Comparison of ENCODE assay signal across 8 cellular contexts in genomic region chr9:120877276-120878034, GRCh38. TPM values are rescaled to one million over a fixed set of nuclear protein-coding genes. Genes with fewer than 3 reads are reported as not detected.
A peak's percentile ranks its signal among the peaks of the same experiment; 100 is the strongest.
DNase-seq lines count a peak whose midpoint lies in the region; ATAC-seq and TF ChIP-seq lines count a peak whose summit lies in the region.

No MANE protein-coding gene starts in this region.

- peak overlapping the region; percentile 12 for H3K18ac ChIP-seq in trophoblast cell (ENCODE audit: low read length)

- no peak overlapping the region for H3K9ac ChIP-seq in trophoblast cell (ENCODE audit: low read length)

- H3K79me1 ChIP-seq in trophoblast cell (ENCODE audit: low read length): peaks cover 2% of the 10 kb centered on the region

- no peak for TF ChIP-seq CTCF in GM23338 (conservative IDR thresholded peaks at IDR 0.05; ENCODE audit: low read depth in 2 of 2)
- TF ChIP-seq CTCF in LNCaP clone FGC (IDR thresholded peaks at IDR 0.05; ENCODE audit: control insufficient read depth, extremely low read depth, insufficient read depth): peak; percentile 4; the same call in 1 of the 2 replicates
- peak in 3 of 9 donors; percentile 18 to 40 (median 23) for TF ChIP-seq CTCF in heart right ventricle (IDR thresholded peaks at IDR 0.05)

- peaks cover 53% of the 10 kb centered on the region for H3K4me1 Mint-ChIP-seq in GM23338
- H3K4me1 Mint-ChIP-seq in activated naive CD8-positive, alpha-beta T cell treated with anti-CD3 and anti-CD28 coated beads, Interleukin-2, amount 50 U/mL, for 24 hours: peaks cover 84% of the 10 kb centered on the region

- no peaks in the 10 kb centered on the region for H3K9me2 ChIP-seq in GM23338 (ENCODE audit: insufficient read depth)

- peak overlapping the region; percentile 88 for H3K4me2 ChIP-seq in GM23338
- peak overlapping the region; percentile 46 for H3K4me2 ChIP-seq in trophoblast cell (ENCODE audit: low read length)

- H3K36me3 Mint-ChIP-seq in GM23338 (ENCODE audit: low read depth): peaks cover 26% of the 10 kb centered on the region
- peaks cover 42% of the 10 kb centered on the region for H3K36me3 Mint-ChIP-seq in activated naive CD8-positive, alpha-beta T cell treated with anti-CD3 and anti-CD28 coated beads, Interleukin-2, amount 50 U/mL, for 24 hours (ENCODE audit: low read depth)

- H2BK120ac ChIP-seq in trophoblast cell (ENCODE audit: insufficient read depth, low read length, poor library complexity): no peak overlapping the region

- H3K36me3 ChIP-seq in GM23338 (ENCODE audit: insufficient read depth) (no peaks in the 10 kb centered on the region; the same call in 1 of the 2 replicates), SJSA1 (peaks cover 42% of the 10 kb centered on the region), heart right ventricle (peaks cover 0 to 22% (median 0%) of the 10 kb centered on the region in 9 donors), trophoblast cell (ENCODE audit: control insufficient read depth in 1 of 2, insufficient read depth in 2 of 2, low read length in 2 of 2) (peaks cover 3 to 8% of the 10 kb centered on the region in 2 experiments)

- peaks cover 43% of the 10 kb centered on the region for H3K4me1 ChIP-seq in GM23338 (ENCODE audit: insufficient read depth)
- H3K4me1 ChIP-seq in SJSA1 (replicated peaks): peaks cover 34% of the 10 kb centered on the region
- H3K4me1 ChIP-seq in heart right ventricle: peaks cover 0 to 21% (median 9%) of the 10 kb centered on the region in 9 donors
- peaks cover 3% of the 10 kb centered on the region in 2 experiments for H3K4me1 ChIP-seq in trophoblast cell (ENCODE audit: control insufficient read depth in 1 of 2, insufficient read depth in 2 of 2, low read length in 2 of 2)

- H3K27ac ChIP-seq in GM23338 (ENCODE audit: low read depth) (no peak overlapping the region), SJSA1 (peak overlapping the region; percentile 75), heart right ventricle (peak overlapping the region; percentile 76 to 96 (median 92)), trophoblast cell (ENCODE audit: low read depth, low read length) (no peak overlapping the region)

- H3K14ac ChIP-seq in trophoblast cell (ENCODE audit: low read length): no peak overlapping the region

- H3K27me3 ChIP-seq in GM23338 (ENCODE audit: insufficient read depth) (peaks cover 8% of the 10 kb centered on the region), SJSA1 (replicated peaks) (no peaks in the 10 kb centered on the region), heart right ventricle (no peaks in the 10 kb centered on the region), trophoblast cell (ENCODE audit: insufficient read depth, low read length) (peaks cover 7% of the 10 kb centered on the region)

- no peak overlapping the region for H4K12ac ChIP-seq in trophoblast cell (ENCODE audit: low read depth, low read length)

- peak overlapping the region; percentile 37; the same call in 1 of the 2 replicates for H3K27ac Mint-ChIP-seq in GM23338
- H3K27ac Mint-ChIP-seq in activated naive CD8-positive, alpha-beta T cell treated with anti-CD3 and anti-CD28 coated beads, Interleukin-2, amount 50 U/mL, for 24 hours: peak overlapping the region; percentile 97

- peak overlapping the region; percentile 75 for H3K4me3 Mint-ChIP-seq in GM23338
- peak overlapping the region; percentile 91 for H3K4me3 Mint-ChIP-seq in activated naive CD8-positive, alpha-beta T cell treated with anti-CD3 and anti-CD28 coated beads, Interleukin-2, amount 50 U/mL, for 24 hours

- no peak overlapping the region for H2AK5ac ChIP-seq in trophoblast cell (ENCODE audit: low read length)

- no peak overlapping the region for H2BK12ac ChIP-seq in trophoblast cell (ENCODE audit: low read length)

- peaks cover 27% of the 10 kb centered on the region for H3F3A ChIP-seq in GM23338 (replicated peaks; ENCODE audit: low read depth)

- H2BK5ac ChIP-seq in trophoblast cell (ENCODE audit: low read depth, low read length, poor library complexity): no peak overlapping the region

- peak overlapping the region; percentile 0 for H4K8ac ChIP-seq in trophoblast cell (ENCODE audit: low read depth, low read length)

- H3K4me3 ChIP-seq in GM23338 (peak overlapping the region; percentile 70), LNCaP clone FGC (ENCODE audit: low read depth, low read length) (peak overlapping the region; percentile 46), SJSA1 (peak overlapping the region; percentile 50), heart right ventricle (peak overlapping the region; percentile 41 to 86 (median 74)), trophoblast cell (ENCODE audit: low read depth, low read length) (peak overlapping the region; percentile 40)

- DNase-seq in ELR (ENCODE audit: low read depth) (peak; percentile 87), GM23338 (ENCODE audit: low spot score) (peak; percentile 73), LNCaP clone FGC (ENCODE audit: low read depth) (no peak), SJSA1 (ENCODE audit: low read depth in 1 of 2, low spot score in 2 of 2) (peak; percentile 54 to 78), heart right ventricle (peak; percentile 59 to 68), trophoblast cell (peak in 1 of 2 donors; percentile 31), dedifferentiated amniotic fluid mesenchymal stem cell (ENCODE audit: extremely low spot score) (no peak)
- peak; percentile 83 for DNase-seq in activated naive CD8-positive, alpha-beta T cell treated with anti-CD3 and anti-CD28 coated beads, Interleukin-2, amount 50 U/mL, for 24 hours

- H3K9me3 ChIP-seq in SJSA1 (replicated peaks) (no peaks in the 10 kb centered on the region), heart right ventricle (no peaks in the 10 kb centered on the region), trophoblast cell (ENCODE audit: insufficient read depth, low read depth, low read length) (peaks cover 6% of the 10 kb centered on the region)

- ATAC-seq in GM23338 (peak; percentile 3; the same call in 1 of the 3 replicates), heart right ventricle (peak; percentile 7 to 65 (median 58))
- ATAC-seq in activated naive CD8-positive, alpha-beta T cell treated with anti-CD3 and anti-CD28 coated beads, Interleukin-2, amount 50 U/mL, for 24 hours: peak; percentile 26

- H3K9me3 Mint-ChIP-seq in GM23338: no peaks in the 10 kb centered on the region
- no peaks in the 10 kb centered on the region for H3K9me3 Mint-ChIP-seq in activated naive CD8-positive, alpha-beta T cell treated with anti-CD3 and anti-CD28 coated beads, Interleukin-2, amount 50 U/mL, for 24 hours

- peak overlapping the region; percentile 99; the same call in 1 of the 2 replicates for H2AFZ ChIP-seq in GM23338
- H2AFZ ChIP-seq in trophoblast cell (ENCODE audit: insufficient read depth, low read length, poor library complexity): no peak overlapping the region

- no peaks in the 10 kb centered on the region for H4K20me1 ChIP-seq in GM23338 (replicated peaks; ENCODE audit: insufficient read depth)

- no peak overlapping the region for H3K23ac ChIP-seq in trophoblast cell (ENCODE audit: low read length)

- no peak overlapping the region for H3K4ac ChIP-seq in trophoblast cell (ENCODE audit: low read depth, low read length)

- peaks cover 25% of the 10 kb centered on the region for H3K27me3 Mint-ChIP-seq in GM23338 (ENCODE audit: insufficient read depth, low read depth, poor library complexity)
- no peaks in the 10 kb centered on the region for H3K27me3 Mint-ChIP-seq in activated naive CD8-positive, alpha-beta T cell treated with anti-CD3 and anti-CD28 coated beads, Interleukin-2, amount 50 U/mL, for 24 hours

- 3 to 4% methylated on average over 45 to 62 of the region's 63 CpGs for WGBS in heart right ventricle, 2 donors
- no CpG with 5 or more reads among the region's 63 CpGs for WGBS in trophoblast cell (ENCODE audit: extremely low coverage, insufficient coverage, insufficient read length)

- intact Hi-C loops in heart right ventricle (cut with DNase I): loop anchor here in 7 of 10 donors (2.0 to 10.0 kb wide), 6 partner anchors 50 to 197 kb away; partner anchors contain the start of genes CNTRL (in 1 of the 7) and TRAF1 (in 1 of the 7)

- H3K79me2 ChIP-seq in GM23338 (replicated peaks; ENCODE audit: insufficient read depth) (peaks cover 6% of the 10 kb centered on the region; the same call in 1 of the 2 replicates), trophoblast cell (ENCODE audit: control insufficient read depth, insufficient read depth, low read length, poor library complexity) (no peaks in the 10 kb centered on the region)

- no peak overlapping the region for H4K91ac ChIP-seq in trophoblast cell (ENCODE audit: low read depth, low read length)

TF ChIP-seq in GM23338, 12 proteins besides CTCF, POLR2A, EP300 and RAD21 (continues in another document):
- TF ChIP-seq STAT1 (IDR thresholded peaks at IDR 0.05; ENCODE audit: unreplicated experiment) (no peak), POLR2AphosphoS5 (IDR thresholded peaks at IDR 0.05; ENCODE audit: low read depth) (no peak), EZH2phosphoT487 (IDR thresholded peaks at IDR 0.05; ENCODE audit: unreplicated experiment) (no peak), CREB1 (CRISPR knock-in tag; IDR thresholded peaks at IDR 0.05; ENCODE audit: low read depth) (no peak), NANOG (IDR thresholded peaks at IDR 0.05; ENCODE audit: borderline replicate concordance) (no peak), ZNF114 (CRISPR knock-in tag; IDR thresholded peaks at IDR 0.05) (no peak), JUNB (IDR thresholded peaks at IDR 0.05; ENCODE audit: unreplicated experiment) (no peak)

RNA-seq across cellular contexts. Expression of gene PHF19, which starts 0.5 kb away (rescaled TPM):
- total RNA-seq in GM23338 (2014; rRNA removed; shearing (Covaris generic)): 31.0 and 33.7 TPM in 2 replicates
- 13.1 and 16.8 TPM in 2 replicates for polyA plus RNA-seq in GM23338 (2016; fragmentation: Nextera tagmentation; extraction: Ambion mirVana)
- total RNA-seq in SJSA1 (2014; rRNA removed; shearing (Covaris generic)): 68.3 and 69.6 TPM in 2 replicates
- 10 to 100 TPM in 8 of 10 donors, 1 to 10 TPM in 2; 9.2 to 24.0 (median 13.4) TPM for total RNA-seq in heart right ventricle
- polyA plus RNA-seq in heart right ventricle: 10 to 100 TPM; 10.2 to 12.5 TPM
- polyA plus RNA-seq in trophoblast cell (2013): 12.1 and 12.9 TPM in 2 replicates

RNA-seq across cellular contexts. Expression of gene PSMD5, which starts 34.7 kb away (rescaled TPM):
- 40.5 and 49.4 TPM in 2 replicates for total RNA-seq in GM23338 (2014; rRNA removed; shearing (Covaris generic))
- polyA plus RNA-seq in GM23338 (2016; fragmentation: Nextera tagmentation; extraction: Ambion mirVana): 21.9 and 23.9 TPM in 2 replicates
- 17.1 and 30.3 TPM in 2 replicates for total RNA-seq in SJSA1 (2014; rRNA removed; shearing (Covaris generic))
- 10 to 100 TPM in 8 of 10 donors, 1 to 10 TPM in 2; 7.7 to 22.8 (median 15.4) TPM for total RNA-seq in heart right ventricle
- polyA plus RNA-seq in heart right ventricle: 1 to 10 TPM; 8.0 to 9.4 TPM
- polyA plus RNA-seq in trophoblast cell (2013): 24.7 and 24.8 TPM in 2 replicates

RNA-seq across cellular contexts. Expression of gene TRAF1, which starts 49.1 kb away (rescaled TPM):
- 1.0 and 1.4 TPM in 2 replicates for total RNA-seq in GM23338 (2014; rRNA removed; shearing (Covaris generic))
- polyA plus RNA-seq in GM23338 (2016; fragmentation: Nextera tagmentation; extraction: Ambion mirVana): 0.39 and 0.63 TPM in 2 replicates
- total RNA-seq in SJSA1 (2014; rRNA removed; shearing (Covaris generic)): 0.13 and 1.7 TPM in 2 replicates
- 1 to 10 TPM; 1.1 to 6.7 (median 1.9) TPM for total RNA-seq in heart right ventricle
- 1 to 10 TPM; 2.2 to 5.7 TPM for polyA plus RNA-seq in heart right ventricle
- polyA plus RNA-seq in trophoblast cell (2013): 0.60 and 0.64 TPM in 2 replicates

Comparison
In these comparisons a context has a peak if more than half of its experiments do, and no peak if none do; other contexts are left out.
1. DNase-seq: peak in ELR (single experiment), GM23338 (single experiment), SJSA1 (2 of 2), activated naive CD8-positive, alpha-beta T cell treated with anti-CD3 and anti-CD28 coated beads, Interleukin-2, amount 50 U/mL, for 24 hours (single experiment) and heart right ventricle (2 of 2); none in LNCaP clone FGC (single experiment) and dedifferentiated amniotic fluid mesenchymal stem cell (single experiment).
2. ATAC-seq: peak in every context shown above with its lines; median percentile 58 in heart right ventricle; 26 in activated naive CD8-positive, alpha-beta T cell treated with anti-CD3 and anti-CD28 coated beads, Interleukin-2, amount 50 U/mL, for 24 hours; 3 in GM23338.
3. H3K27ac ChIP-seq: peak in SJSA1 (single experiment) and heart right ventricle (10 of 10); none in GM23338 (single experiment) and trophoblast cell (single experiment).
4. Peak in every context shown above with its lines, with median percentiles within 50 percentile points of each other: H3K4me3 ChIP-seq.